Comparison of ENCODE assay signal across 1 cellular context in the genomic region with DNA sequence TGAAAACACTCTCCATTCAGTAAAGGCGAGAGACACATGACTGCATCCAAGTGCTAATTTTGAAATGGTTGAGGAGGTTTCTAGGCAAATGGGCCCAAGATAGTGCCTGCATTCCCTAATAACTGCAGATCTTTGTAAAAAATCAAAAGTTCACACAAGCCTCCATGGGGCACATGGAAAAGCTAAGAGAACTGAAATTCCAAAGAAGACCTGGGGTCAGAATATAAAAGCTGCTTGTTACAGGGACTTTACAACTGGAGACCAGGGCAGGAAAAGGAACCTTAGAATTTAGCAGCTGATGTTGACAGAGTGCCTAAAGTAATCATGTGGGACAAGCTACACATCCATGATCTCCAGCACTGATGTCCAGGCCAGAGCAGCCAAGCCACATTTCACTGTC.
TF ChIP-seq lines count a peak whose summit lies in the region.

No MANE protein-coding gene starts in this region.

TF ChIP-seq in GM23338, 12 proteins besides CTCF, POLR2A, EP300 and RAD21 (continued from another document):
- TF ChIP-seq, protein P1, sequence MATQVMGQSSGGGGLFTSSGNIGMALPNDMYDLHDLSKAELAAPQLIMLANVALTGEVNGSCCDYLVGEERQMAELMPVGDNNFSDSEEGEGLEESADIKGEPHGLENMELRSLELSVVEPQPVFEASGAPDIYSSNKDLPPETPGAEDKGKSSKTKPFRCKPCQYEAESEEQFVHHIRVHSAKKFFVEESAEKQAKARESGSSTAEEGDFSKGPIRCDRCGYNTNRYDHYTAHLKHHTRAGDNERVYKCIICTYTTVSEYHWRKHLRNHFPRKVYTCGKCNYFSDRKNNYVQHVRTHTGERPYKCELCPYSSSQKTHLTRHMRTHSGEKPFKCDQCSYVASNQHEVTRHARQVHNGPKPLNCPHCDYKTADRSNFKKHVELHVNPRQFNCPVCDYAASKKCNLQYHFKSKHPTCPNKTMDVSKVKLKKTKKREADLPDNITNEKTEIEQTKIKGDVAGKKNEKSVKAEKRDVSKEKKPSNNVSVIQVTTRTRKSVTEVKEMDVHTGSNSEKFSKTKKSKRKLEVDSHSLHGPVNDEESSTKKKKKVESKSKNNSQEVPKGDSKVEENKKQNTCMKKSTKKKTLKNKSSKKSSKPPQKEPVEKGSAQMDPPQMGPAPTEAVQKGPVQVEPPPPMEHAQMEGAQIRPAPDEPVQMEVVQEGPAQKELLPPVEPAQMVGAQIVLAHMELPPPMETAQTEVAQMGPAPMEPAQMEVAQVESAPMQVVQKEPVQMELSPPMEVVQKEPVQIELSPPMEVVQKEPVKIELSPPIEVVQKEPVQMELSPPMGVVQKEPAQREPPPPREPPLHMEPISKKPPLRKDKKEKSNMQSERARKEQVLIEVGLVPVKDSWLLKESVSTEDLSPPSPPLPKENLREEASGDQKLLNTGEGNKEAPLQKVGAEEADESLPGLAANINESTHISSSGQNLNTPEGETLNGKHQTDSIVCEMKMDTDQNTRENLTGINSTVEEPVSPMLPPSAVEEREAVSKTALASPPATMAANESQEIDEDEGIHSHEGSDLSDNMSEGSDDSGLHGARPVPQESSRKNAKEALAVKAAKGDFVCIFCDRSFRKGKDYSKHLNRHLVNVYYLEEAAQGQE (IDR thresholded peaks at IDR 0.05; ENCODE audit: unreplicated experiment): no peak
- TF ChIP-seq ZNF331 (CRISPR knock-in tag; IDR thresholded peaks at IDR 0.05; ENCODE audit: low read depth): no peak
- no peak for TF ChIP-seq JUNB (IDR thresholded peaks at IDR 0.05; ENCODE audit: unreplicated experiment)
- TF ChIP-seq, protein P2, sequence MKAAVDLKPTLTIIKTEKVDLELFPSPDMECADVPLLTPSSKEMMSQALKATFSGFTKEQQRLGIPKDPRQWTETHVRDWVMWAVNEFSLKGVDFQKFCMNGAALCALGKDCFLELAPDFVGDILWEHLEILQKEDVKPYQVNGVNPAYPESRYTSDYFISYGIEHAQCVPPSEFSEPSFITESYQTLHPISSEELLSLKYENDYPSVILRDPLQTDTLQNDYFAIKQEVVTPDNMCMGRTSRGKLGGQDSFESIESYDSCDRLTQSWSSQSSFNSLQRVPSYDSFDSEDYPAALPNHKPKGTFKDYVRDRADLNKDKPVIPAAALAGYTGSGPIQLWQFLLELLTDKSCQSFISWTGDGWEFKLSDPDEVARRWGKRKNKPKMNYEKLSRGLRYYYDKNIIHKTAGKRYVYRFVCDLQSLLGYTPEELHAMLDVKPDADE (IDR thresholded peaks at IDR 0.05): no peak
- TF ChIP-seq ZNF114 (CRISPR knock-in tag; IDR thresholded peaks at IDR 0.05): no peak
- TF ChIP-seq STAT1 (IDR thresholded peaks at IDR 0.05; ENCODE audit: unreplicated experiment): no peak
